ENCODE assay signal across 3 cellular contexts in genomic region chr10:23121135-23121534, GRCh38.
"Had no signal": no experiment of that assay in that cellular context is flagged by ENCODE, and none has a peak within 500 bp of the region (broad histone marks: within the 10 kb centered on the region; RNA-seq: fewer than 3 reads in every experiment).

No MANE protein-coding gene starts in this region.

- DNase-seq: GDM1, GF-D8 had no signal

- ATAC-seq: GM12878 had no signal

- H3K4me3 ChIP-seq: GM12878 had no signal
